In genomic region chr20:50037123-50037522, GRCh38 we compare ENCODE assay signal across 16 cellular contexts. TPM values are rescaled to one million over a fixed set of nuclear protein-coding genes. Genes with fewer than 3 reads are reported as not detected.
DNase-seq lines count a peak whose midpoint lies in the region; ATAC-seq, FAIRE-seq and TF ChIP-seq lines count a peak whose summit lies in the region.
"Had no signal": no experiment of that assay in that cellular context is flagged by ENCODE, and none has a peak within 500 bp of the region (broad histone marks: within the 10 kb centered on the region; RNA-seq: fewer than 3 reads in every experiment).

No MANE protein-coding gene starts in this region.

- peaks cover 46% of the 10 kb centered on the region for H3K4me1 ChIP-seq in A549
- H3K4me1 ChIP-seq in RWPE2 (ENCODE audit: insufficient read depth, poor library complexity, severe bottlenecking) = peaks cover 18% of the 10 kb centered on the region
- peaks cover 82% of the 10 kb centered on the region for H3K4me1 ChIP-seq in HepG2 (ENCODE audit: insufficient read depth, low read length)
- H3K4me1 ChIP-seq in upper lobe of left lung = peaks cover 5 to 15% (median 13%) of the 10 kb centered on the region in 4 donors
- H3K4me1 ChIP-seq: HAP-1 had no signal

- no peaks in the 10 kb centered on the region for H4K20me1 ChIP-seq in HepG2 (ENCODE audit: insufficient read depth, low read length)

- TF ChIP-seq RAD21 in A549 (conservative IDR thresholded peaks at IDR 0.05 in 1 of 2, IDR thresholded peaks at IDR 0.05 in 1 of 2) (no peak), HepG2 (CRISPR knock-in tag; IDR thresholded peaks at IDR 0.05) (no peak)

- H3K4me3 ChIP-seq in A549 = no peak overlapping the region
- H3K4me3 ChIP-seq in RWPE2 (ENCODE audit: severe bottlenecking) = no peak overlapping the region
- no peak overlapping the region; a peak in 1 of 6 replicates for H3K4me3 ChIP-seq in HepG2 (replicated peaks in 1 of 3; ENCODE audit: insufficient read depth in 1 of 3, low read depth in 2 of 3, low read length in 3 of 3)
- no peak overlapping the region for H3K4me3 ChIP-seq in upper lobe of left lung
- H3K4me3 ChIP-seq: HAP-1, PC-9, SJSA1 had no signal

- H3K79me2 ChIP-seq in HepG2 (ENCODE audit: insufficient read depth, low read length) = no peaks in the 10 kb centered on the region

- DNase-seq in A549 (ENCODE audit: low read depth in 1 of 2, low spot score in 1 of 2) (no peak), DMS53 treated with DMSO at 0.1 percent for 48 hours (lab: John Stamatoyannopoulos, UW; ENCODE audit: unreplicated experiment) (peak; percentile 2), RWPE2 (ENCODE audit: low spot score) (no peak), HepG2 (ENCODE audit: low spot score) (no peak), GM20000 (ENCODE audit: low spot score) (no peak), upper lobe of left lung (no peak), activated T-cell treated with anti-CD3 and anti-CD28 coated beads for 4 hours (no peak), DMS153 (lab: John Stamatoyannopoulos, UW) (no peak)
- DNase-seq: GDM1, NCI-H1105, NCI-H2081 treated with DMSO at 0.1 percent for 48 hours, PC-9 had no signal

- TF ChIP-seq CTCF in A549 (IDR thresholded peaks at IDR 0.05) (no peak), RWPE2 (IDR thresholded peaks at IDR 0.05; ENCODE audit: poor library complexity, severe bottlenecking) (no peak), HepG2 (CRISPR knock-in tag; IDR thresholded peaks at IDR 0.05) (no peak), GM20000 (IDR thresholded peaks at IDR 0.05; ENCODE audit: extremely low read depth, missing control alignments) (no peak), upper lobe of left lung (IDR thresholded peaks at IDR 0.05) (no peak)

- H3K27me3 ChIP-seq in RWPE2 (ENCODE audit: insufficient read depth, poor library complexity, severe bottlenecking) (no peaks in the 10 kb centered on the region), HepG2 (ENCODE audit: control insufficient read depth in 1 of 2, insufficient read depth in 2 of 2, low read length in 2 of 2) (peaks cover 0 to 14% of the 10 kb centered on the region in 2 experiments; a peak in 2 of 5 replicates), upper lobe of left lung (no peaks in the 10 kb centered on the region)
- H3K27me3 ChIP-seq: SJSA1 had no signal

- peak overlapping the region; percentile 19 for H2AFZ ChIP-seq in HepG2 (ENCODE audit: low read length)
- H2AFZ ChIP-seq: PC-9 had no signal

- in situ Hi-C loops in HepG2 (cut with HindIII; ENCODE audit: extremely low pct_ligation_motif_present, low pct_unique_long_range_greater_than_20kb) = no loop called here

- TF ChIP-seq POLR2A in A549 (IDR thresholded peaks at IDR 0.05; ENCODE audit: low read length) (no peak), HepG2 (IDR thresholded peaks at IDR 0.05; ENCODE audit: insufficient read depth in 1 of 2, low read depth in 2 of 2, low read length in 2 of 2) (no peak), upper lobe of left lung (IDR thresholded peaks at IDR 0.05) (no peak)

- no peak for TF ChIP-seq EP300 in A549 (IDR thresholded peaks at IDR 0.05)
- TF ChIP-seq EP300 in HepG2 (IDR thresholded peaks at IDR 0.05; ENCODE audit: low read depth in 2 of 2, low read length in 2 of 2) = no peak
- TF ChIP-seq EP300 in HepG2 (CRISPR knock-in tag; IDR thresholded peaks at IDR 0.05; ENCODE audit: borderline replicate concordance) = no peak
- TF ChIP-seq EP300 in upper lobe of left lung (IDR thresholded peaks at IDR 0.05) = no peak

- intact Hi-C loops in HepG2 (cut with micrococcal nuclease; ENCODE audit: unreplicated experiment) = no loop called here

- H3K4me2 ChIP-seq in A549 (no peak overlapping the region), HepG2 (ENCODE audit: low read depth, low read length) (no peak overlapping the region)
- H3K4me2 ChIP-seq: PC-9 had no signal

- ATAC-seq in A549 (no peak), RWPE2 (ENCODE audit: low read depth) (peak; percentile 18; the same call in 1 of the 3 replicates), HepG2 (peak; percentile 7), upper lobe of left lung (ENCODE audit: low FRiP score in 2 of 2) (no peak)

- POLR2A ChIA-PET in A549 (lab: Yijun Ruan, JAX) = interaction anchor here (0.6 kb wide), 1 partner anchor 76 kb away, joined by 4 read pairs; no protein-coding TSS in a partner anchor
- POLR2A ChIA-PET in HepG2 (lab: Yijun Ruan, JAX) = interaction anchor here (0.5 kb wide), 1 partner anchor 585 kb away, joined by 3 read pairs; no protein-coding TSS in a partner anchor

- H3K36me3 ChIP-seq in RWPE2 (ENCODE audit: low read depth) (no peaks in the 10 kb centered on the region), HepG2 (replicated peaks in 1 of 2; ENCODE audit: control insufficient read depth in 1 of 2, insufficient read depth in 2 of 2, low read length in 2 of 2) (no peaks in the 10 kb centered on the region), upper lobe of left lung (no peaks in the 10 kb centered on the region)
- H3K36me3 ChIP-seq: HAP-1, SJSA1 had no signal

- no peaks in the 10 kb centered on the region for H3K9me3 ChIP-seq in A549
- no peaks in the 10 kb centered on the region for H3K9me3 ChIP-seq in RWPE2 (ENCODE audit: severe bottlenecking)
- no peaks in the 10 kb centered on the region for H3K9me3 ChIP-seq in HepG2 (ENCODE audit: low read length)
- no peaks in the 10 kb centered on the region for H3K9me3 ChIP-seq in upper lobe of left lung
- H3K9me3 ChIP-seq: HAP-1, SJSA1 had no signal

- FAIRE-seq in A549 (lab: Jason Lieb, UNC) = no peak
- no peak for FAIRE-seq in HepG2 (lab: Jason Lieb, UNC)

- no peak overlapping the region for H3K9ac ChIP-seq in HepG2 (ENCODE audit: insufficient read depth, low read depth, low read length)

- peak overlapping the region; percentile 29 to 65; a peak in 5 of 6 replicates for H3K27ac ChIP-seq in A549
- H3K27ac ChIP-seq in RWPE2 (ENCODE audit: poor library complexity, severe bottlenecking) = no peak overlapping the region
- H3K27ac ChIP-seq in HepG2 (ENCODE audit: extremely low read length, insufficient read depth, low read length) = no peak overlapping the region
- H3K27ac ChIP-seq in upper lobe of left lung = no peak overlapping the region
- H3K27ac ChIP-seq: C4-2B, PC-9, SJSA1 had no signal

- CTCF ChIA-PET in A549 (lab: Yijun Ruan, JAX) (interaction anchor here (0.7 to 7.4 kb wide), 9 partner anchors 9 to 426 kb away, joined by 3 to 66 read pairs (median 5); no protein-coding TSS in a partner anchor), HepG2 (lab: Yijun Ruan, JAX; ENCODE audit: low intra/inter-chr PET ratio, low total read pairs) (no interaction called here)

- BruUV-seq in HepG2 (replicated peaks; lab: Mats Ljungman, UMichigan) = no TSS peak

- 84% methylated on average over 3 of the region's 3 CpGs for WGBS in A549 (ENCODE audit: missing lambda C conversion rate)
- WGBS in HepG2 (ENCODE audit: low lambda C conversion rate) = 0% methylated on average over 3 of the region's 3 CpGs
- WGBS in upper lobe of left lung, 2 donors = 85% methylated on average over 3 of the region's 3 CpGs; no CpG with 5 or more reads in 1 of the 2 donors

TF ChIP-seq in A549, 52 proteins besides CTCF, POLR2A, EP300 and RAD21:
- no peak for TF ChIP-seq PHF8 (IDR thresholded peaks at IDR 0.05; ENCODE audit: borderline replicate concordance, low read depth)
- no peak for TF ChIP-seq EHMT2 (IDR thresholded peaks at IDR 0.05; ENCODE audit: low read depth)

TF ChIP-seq in HepG2, 621 proteins besides CTCF, POLR2A, EP300 and RAD21 (continues in another document):
- TF ChIP-seq FOXA3 (CRISPR knock-in tag; IDR thresholded peaks at IDR 0.05) = no peak
- TF ChIP-seq ZNF768 (CRISPR knock-in tag; IDR thresholded peaks at IDR 0.05) = 0 out of 2 replicates have a peak, but pooled peaks have one; percentile 10
- no peak for TF ChIP-seq ZNF713 (CRISPR knock-in tag; IDR thresholded peaks at IDR 0.05)
- TF ChIP-seq ZSCAN31 (CRISPR knock-in tag; IDR thresholded peaks at IDR 0.05; ENCODE audit: low read depth) = no peak
- TF ChIP-seq ZNF530 (CRISPR knock-in tag; IDR thresholded peaks at IDR 0.05; ENCODE audit: low read depth) = no peak
- no peak for TF ChIP-seq NFE2L1 (CRISPR knock-in tag; IDR thresholded peaks at IDR 0.05; ENCODE audit: borderline replicate concordance)

RNA-seq across cellular contexts. Expression of gene SNAI1, which starts 54.3 kb away (rescaled TPM):
- 7.0 and 7.2 TPM in 2 replicates for polyA plus RNA-seq in A549 (2011; rRNA removed)
- polyA plus RNA-seq in A549 (2012; cell fraction: cytosol; rRNA removed) = 14.0 and 21.4 TPM in 2 replicates
- 22.7 and 28.4 TPM in 2 replicates for polyA plus RNA-seq in A549 (2012; cell fraction: nucleus; rRNA removed)
- 8.0 to 11.1 TPM (median 10.7 TPM) in 3 replicates for polyA plus RNA-seq in A549 (2017; fragmentation: RNase III; extraction: RNeasy Plus Mini Kit Qiagen cat#74134 plus additional on column Dnase treatment)
- 3.8 and 6.0 TPM in 2 replicates for polyA minus RNA-seq in A549 (2011; rRNA and poly(A)+ RNA removed)
- 1.3 and 1.4 TPM in 2 replicates for total RNA-seq in HepG2 (2016; rRNA removed; fragmentation: Illumina TruSeq; extraction: Trizol)
- 0.35 and 0.40 TPM in 2 replicates for total RNA-seq in HepG2 (2016; cell fraction: cytosol; rRNA removed; fragmentation: Illumina TruSeq; extraction: Trizol; ENCODE audit: low read depth)
- total RNA-seq in HepG2 (2016; cell fraction: insoluble cytoplasmic fraction; rRNA removed; fragmentation: Illumina TruSeq; extraction: Trizol) = 1.1 and 1.4 TPM in 2 replicates
- total RNA-seq in HepG2 (2016; cell fraction: membrane; rRNA removed; fragmentation: Illumina TruSeq; extraction: Trizol) = 0.68 and 1.4 TPM in 2 replicates
- total RNA-seq in HepG2 (2016; cell fraction: nucleus; rRNA removed; fragmentation: Illumina TruSeq; extraction: Trizol) = 1.4 and 2.3 TPM in 2 replicates
- polyA plus RNA-seq in HepG2 (2011; rRNA removed) = 1.3 and 1.5 TPM in 2 replicates
- 0.35 and 0.76 TPM in 2 replicates for polyA plus RNA-seq in HepG2 (2011; cell fraction: cytosol; rRNA removed)
- polyA plus RNA-seq in HepG2 (2011; cell fraction: nucleus; rRNA removed) = 3.0 and 3.7 TPM in 2 replicates
- polyA plus RNA-seq in HepG2 (2012) = 1.5 and 1.6 TPM in 2 replicates
- polyA plus RNA-seq in HepG2 (2016; cell fraction: cytosol; fragmentation: Illumina TruSeq; extraction: Trizol; ENCODE audit: low read depth) = 0.55 and 0.59 TPM in 2 replicates
- 2.2 and 3.6 TPM in 2 replicates for polyA plus RNA-seq in HepG2 (2016; cell fraction: insoluble cytoplasmic fraction; fragmentation: Illumina TruSeq; extraction: Trizol; ENCODE audit: low read depth)
- 0.93 and 1.2 TPM in 2 replicates for polyA plus RNA-seq in HepG2 (2016; cell fraction: membrane; fragmentation: Illumina TruSeq; extraction: Trizol; ENCODE audit: low read depth)
- polyA plus RNA-seq in HepG2 (2016; cell fraction: nucleus; fragmentation: Illumina TruSeq; extraction: Trizol; ENCODE audit: insufficient read depth, low read depth) = 3.5 and 4.2 TPM in 2 replicates
- 1.4 and 7.4 TPM in 2 replicates for polyA minus RNA-seq in HepG2 (2011; rRNA and poly(A)+ RNA removed; ENCODE audit: low replicate concordance)
- 0.40 and 0.79 TPM in 2 replicates for polyA minus RNA-seq in HepG2 (2011; cell fraction: cytosol; rRNA and poly(A)+ RNA removed)
- polyA minus RNA-seq in HepG2 (2011; cell fraction: nucleus; rRNA and poly(A)+ RNA removed) = 0.77 and 1.6 TPM in 2 replicates
- 10 to 100 TPM in 1 of 6 donors, 1 to 10 TPM in 5; 3.9 to 11.0 (median 5.1) TPM for total RNA-seq in upper lobe of left lung
- total RNA-seq: LHCN-M2 had no signal

Comparison
In these comparisons a context has a peak if more than half of its experiments do, and no peak if none do; other contexts are left out.
1. ATAC-seq: peak in RWPE2 (single experiment) and HepG2 (single experiment); none in A549 (0 of 2) and upper lobe of left lung (0 of 2).
2. H3K27ac ChIP-seq: peak in A549 (2 of 2); none in RWPE2 (single experiment), HepG2 (single experiment) and upper lobe of left lung (0 of 4).
3. Of the 38 proteins assayed by ChIP-seq in both HepG2 and A549: peak only in HepG2: CEBPB; only in A549: none; in both: none; in neither: 37.